ENCODE assay signal across 11 cellular contexts in the genomic region with DNA sequence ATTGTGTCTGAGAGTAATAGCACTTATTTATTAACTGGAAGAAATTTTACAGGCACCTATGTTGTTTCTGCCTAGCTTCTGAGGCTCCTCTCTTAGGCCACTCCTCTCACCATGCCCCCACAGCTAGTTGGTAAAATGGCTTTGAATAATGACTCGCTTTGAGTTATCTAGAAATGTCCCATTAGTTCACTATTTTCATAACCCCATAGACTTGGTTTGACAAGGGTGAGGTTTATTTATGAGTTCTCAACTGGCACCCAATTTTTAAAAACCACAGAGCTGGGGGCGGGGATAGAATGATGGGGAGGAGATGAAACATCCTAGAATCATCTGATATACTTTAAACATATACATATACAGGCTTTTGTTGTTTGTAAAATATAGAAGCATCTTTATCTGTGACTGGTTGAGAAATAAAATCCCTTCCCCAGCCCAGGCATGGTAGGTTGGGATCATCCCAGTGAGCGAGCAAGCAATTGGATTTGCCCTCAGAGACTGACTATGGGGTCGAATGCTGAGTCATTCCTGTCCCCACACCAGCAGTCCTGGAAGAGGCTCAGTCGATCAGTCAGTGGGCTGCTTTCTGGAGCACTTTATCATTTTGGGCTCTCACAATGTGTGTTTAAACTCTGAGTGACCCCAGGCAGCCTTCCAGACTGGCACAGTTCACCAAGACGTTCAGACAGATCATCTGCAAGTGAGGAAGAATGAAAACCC.
DNase-seq lines count a peak whose midpoint lies in the region; ATAC-seq and TF ChIP-seq lines count a peak whose summit lies in the region.
"Had no signal": no experiment of that assay in that cellular context is flagged by ENCODE, and none has a peak within 500 bp of the region (broad histone marks: within the 10 kb centered on the region; RNA-seq: fewer than 3 reads in every experiment).

No MANE protein-coding gene starts in this region.

- TF ChIP-seq CTCF in VCaP (conservative IDR thresholded peaks at IDR 0.05), result no peak

- no peak overlapping the region for H3K4me3 Mint-ChIP-seq in stimulated activated memory B cell treated with anti-CD40 and anti-IgM and Interleukin-4, amounts not matched to agents 10 μg/mL and 1 μg/mL and 100 μg/mL, for 72 hours
- H3K4me3 Mint-ChIP-seq: B cell; central memory CD8-positive, alpha-beta T cell had no signal

- H3K9me3 Mint-ChIP-seq in stimulated activated memory B cell treated with anti-CD40 and anti-IgM and Interleukin-4, amounts not matched to agents 10 μg/mL and 1 μg/mL and 100 μg/mL, for 72 hours, result no peaks in the 10 kb centered on the region
- H3K9me3 Mint-ChIP-seq: central memory CD8-positive, alpha-beta T cell had no signal

- DNase-seq in activated T-cell treated with anti-CD3 and anti-CD28 coated beads for 24 hours (ENCODE audit: low read depth), result peak; percentile 14
- no peak for DNase-seq in activated T-cell treated with anti-CD3 and anti-CD28 coated beads for 4 hours
- DNase-seq in iris pigment epithelial cell (ENCODE audit: low read depth), result peak; percentile 58
- DNase-seq in superior temporal gyrus (ENCODE audit: extremely low spot score), result no peak
- DNase-seq in SKM-1 (lab: John Stamatoyannopoulos, UW; ENCODE audit: unreplicated experiment), result no peak
- DNase-seq in SHP77 treated with DMSO at 0.1 percent for 48 hours (lab: John Stamatoyannopoulos, UW), result no peak

- no peaks in the 10 kb centered on the region for H3K4me1 Mint-ChIP-seq in stimulated activated memory B cell treated with anti-CD40 and anti-IgM and Interleukin-4, amounts not matched to agents 10 μg/mL and 1 μg/mL and 100 μg/mL, for 72 hours
- H3K4me1 Mint-ChIP-seq: B cell; central memory CD8-positive, alpha-beta T cell had no signal

- H3K36me3 Mint-ChIP-seq in stimulated activated memory B cell treated with anti-CD40 and anti-IgM and Interleukin-4, amounts not matched to agents 10 μg/mL and 1 μg/mL and 100 μg/mL, for 72 hours, result no peaks in the 10 kb centered on the region

- peak overlapping the region; percentile 51; the same call in 1 of the 2 replicates for H3K27ac ChIP-seq in VCaP
- H3K27ac ChIP-seq: parathyroid adenoma had no signal

- peak; percentile 35 for ATAC-seq in stimulated activated memory B cell treated with anti-CD40 and anti-IgM and Interleukin-4, amounts not matched to agents 10 μg/mL and 1 μg/mL and 100 μg/mL, for 72 hours

- peaks cover 26% of the 10 kb centered on the region for H3K27me3 Mint-ChIP-seq in stimulated activated memory B cell treated with anti-CD40 and anti-IgM and Interleukin-4, amounts not matched to agents 10 μg/mL and 1 μg/mL and 100 μg/mL, for 72 hours

- no peak overlapping the region for H3K27ac Mint-ChIP-seq in stimulated activated memory B cell treated with anti-CD40 and anti-IgM and Interleukin-4, amounts not matched to agents 10 μg/mL and 1 μg/mL and 100 μg/mL, for 72 hours
- H3K27ac Mint-ChIP-seq: B cell had no signal

Comparison
In these comparisons a context has a peak if more than half of its experiments do, and no peak if none do; other contexts are left out.
1. DNase-seq: peak in activated T-cell treated with anti-CD3 and anti-CD28 coated beads for 24 hours (single experiment) and iris pigment epithelial cell (single experiment); none in activated T-cell treated with anti-CD3 and anti-CD28 coated beads for 4 hours (single experiment), superior temporal gyrus (single experiment), SKM-1 (single experiment) and SHP77 treated with DMSO at 0.1 percent for 48 hours (single experiment).